In genomic region chr14:68043752-68044151, GRCh38 we compare ENCODE assay signal across 21 cellular contexts.
A peak's percentile ranks its signal among the peaks of the same experiment; 100 is the strongest.
DNase-seq lines count a peak whose midpoint lies in the region; ATAC-seq and TF ChIP-seq lines count a peak whose summit lies in the region.
"Had no signal": no experiment of that assay in that cellular context is flagged by ENCODE, and none has a peak within 500 bp of the region (broad histone marks: within the 10 kb centered on the region; RNA-seq: fewer than 3 reads in every experiment).

No MANE protein-coding gene starts in this region.

- H3K27ac ChIP-seq in Panc1 (ENCODE audit: low read length) (peak overlapping the region; percentile 17; the same call in 1 of the 2 replicates), gastroesophageal sphincter (peak overlapping the region; percentile 55 to 91 (median 79)), thyroid gland (peak overlapping the region; percentile 14 to 81 (median 72))
- H3K27ac ChIP-seq: C4-2B, dorsolateral prefrontal cortex, GM23248, neutrophil, VCaP had no signal

- no peak for DNase-seq in Panc1 (ENCODE audit: low read depth, low spot score)
- DNase-seq in thyroid gland = peak in 1 of 2 donors; percentile 17
- no peak for DNase-seq in NCI-H128 (lab: John Stamatoyannopoulos, UW; ENCODE audit: unreplicated experiment)
- DNase-seq in NCI-H2227 treated with DMSO at 0.1 percent for 48 hours (lab: John Stamatoyannopoulos, UW) = no peak
- no peak for DNase-seq in NOMO-1 (lab: John Stamatoyannopoulos, UW; ENCODE audit: unreplicated experiment in 2 of 2)
- DNase-seq: activated CD4-positive, alpha-beta T cell treated with anti-CD3 and anti-CD28 coated beads, Interleukin-2, amount 50 U/mL, for 4 hours; central memory CD4-positive, alpha-beta T cell; dorsolateral prefrontal cortex; GM23248; KG1; MV-4-11; NCI-H187 treated with DMSO at 0.1 percent for 48 hours; NCI-H446 treated with DMSO at 0.1 percent for 48 hours; retina; stimulated activated CD4-positive, alpha-beta T cell treated with anti-CD3 and anti-CD28 coated beads, Interleukin-12 subunit alpha, Interleukin-12 subunit beta, amount 100 ng/mL, for 4 hours had no signal

- H2AFZ ChIP-seq in neuron (ENCODE audit: low read depth, low read length) = peak overlapping the region; percentile 78
- H2AFZ ChIP-seq: GM23248 had no signal

- H3K4me1 ChIP-seq in Panc1 (ENCODE audit: control insufficient read depth, insufficient read depth, low read length) = no peaks in the 10 kb centered on the region
- H3K4me1 ChIP-seq in gastroesophageal sphincter = peaks cover 10 to 67% (median 27%) of the 10 kb centered on the region in 3 donors
- H3K4me1 ChIP-seq in neuron (ENCODE audit: insufficient read depth, low read length) = peaks cover 35% of the 10 kb centered on the region
- peaks cover 34 to 42% of the 10 kb centered on the region in 2 donors for H3K4me1 ChIP-seq in thyroid gland

- POLR2A ChIA-PET in Panc1 (lab: Charles Lee) = no interaction called here

- CTCF ChIA-PET in Panc1 (lab: Charles Lee) = no interaction called here

- ATAC-seq in Panc1 = no peak
- ATAC-seq in gastroesophageal sphincter = no peak
- no peak for ATAC-seq in HG03439 (IDR thresholded peaks at IDR 0.05; ENCODE audit: unreplicated experiment)

- no TSS peak for BruUV-seq in Panc1 (replicated peaks; lab: Mats Ljungman, UMichigan)

- H3K36me3 ChIP-seq in Panc1 (ENCODE audit: control insufficient read depth, insufficient read depth, low read length) (no peaks in the 10 kb centered on the region), gastroesophageal sphincter (no peaks in the 10 kb centered on the region), neuron (ENCODE audit: insufficient read depth, low read length) (no peaks in the 10 kb centered on the region), thyroid gland (no peaks in the 10 kb centered on the region)
- H3K36me3 ChIP-seq: neutrophil had no signal

- H3K9me3 ChIP-seq in Panc1 (ENCODE audit: control insufficient read depth, insufficient read depth, low read depth, low read length) (no peaks in the 10 kb centered on the region), gastroesophageal sphincter (no peaks in the 10 kb centered on the region), neuron (ENCODE audit: low read length) (no peaks in the 10 kb centered on the region), thyroid gland (no peaks in the 10 kb centered on the region)
- H3K9me3 ChIP-seq: neutrophil had no signal

- TF ChIP-seq CTCF in Panc1 (IDR thresholded peaks at IDR 0.05) = no peak
- no peak for TF ChIP-seq CTCF in gastroesophageal sphincter (IDR thresholded peaks at IDR 0.05)
- TF ChIP-seq CTCF in thyroid gland (IDR thresholded peaks at IDR 0.05) = no peak

- intact Hi-C loops in Panc1 (cut with micrococcal nuclease; ENCODE audit: unreplicated experiment) (no loop called here), thyroid gland (cut with DNase I) (no loop called here)

- H3K27me3 ChIP-seq in Panc1 (ENCODE audit: control insufficient read depth, insufficient read depth, low read length) = no peaks in the 10 kb centered on the region
- H3K27me3 ChIP-seq in gastroesophageal sphincter = no peaks in the 10 kb centered on the region
- no peaks in the 10 kb centered on the region for H3K27me3 ChIP-seq in neuron (ENCODE audit: insufficient read depth, low read length)
- no peaks in the 10 kb centered on the region for H3K27me3 ChIP-seq in thyroid gland
- H3K27me3 ChIP-seq: dorsolateral prefrontal cortex, neutrophil had no signal

- in situ Hi-C loops in Panc1 (cut with HindIII; ENCODE audit: low pct_unique_long_range_greater_than_20kb, low sequenced_read_pairs) = no loop called here

- TF ChIP-seq POLR2A in gastroesophageal sphincter (IDR thresholded peaks at IDR 0.05) (no peak), thyroid gland (IDR thresholded peaks at IDR 0.05) (no peak)

- no peak for TF ChIP-seq EP300 in gastroesophageal sphincter (IDR thresholded peaks at IDR 0.05)

- H3K4me3 ChIP-seq in Panc1 (ENCODE audit: low read depth in 2 of 2, low read length in 2 of 2) (no peak overlapping the region), gastroesophageal sphincter (no peak overlapping the region), neuron (ENCODE audit: low read length) (no peak overlapping the region), thyroid gland (replicated peaks in 1 of 3) (no peak overlapping the region)
- H3K4me3 ChIP-seq: dorsolateral prefrontal cortex, GM23248 had no signal

Comparison
In these comparisons a context has a peak if more than half of its experiments do, and no peak if none do; other contexts are left out.
1. H3K27ac ChIP-seq: peak in every context shown above with its lines; median percentile 79 in gastroesophageal sphincter; 72 in thyroid gland; 17 in Panc1.